10 cellular contexts compared by ENCODE assay signal in the genomic region with DNA sequence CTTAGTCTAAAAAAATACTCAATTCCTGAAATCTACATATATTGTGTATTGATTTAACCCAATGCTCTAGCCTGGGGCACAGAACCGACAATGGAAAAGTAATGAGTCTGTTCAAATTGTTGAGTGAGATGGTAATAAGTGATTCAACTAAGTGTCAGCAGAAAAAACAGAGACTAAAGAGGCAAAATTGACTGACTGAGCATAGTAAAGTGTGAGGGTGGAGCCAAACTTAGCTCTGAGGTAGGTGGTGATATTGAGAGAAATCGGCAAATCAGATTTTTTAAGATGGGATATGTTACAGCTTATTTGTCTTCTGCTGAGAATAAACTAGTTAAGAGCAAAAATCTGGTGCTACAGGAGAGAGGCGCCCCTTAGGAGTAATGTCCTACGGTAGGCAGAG.
"Had no signal": no experiment of that assay in that cellular context is flagged by ENCODE, and none has a peak within 500 bp of the region (broad histone marks: within the 10 kb centered on the region; RNA-seq: fewer than 3 reads in every experiment).

No MANE protein-coding gene starts in this region.

- H3K27ac Mint-ChIP-seq: GM23338, H9, HFFc6 had no signal

- FAIRE-seq: H1, H54 had no signal

- DNase-seq: GM23248, GOT3, H7, H9, HCEC 1CT, HFFc6 had no signal

- H3K4me3 Mint-ChIP-seq: GM23338, H9, HFFc6 had no signal

- H3K9me3 Mint-ChIP-seq: HFFc6 had no signal

- H3K4me1 Mint-ChIP-seq: GM23338, H9 had no signal

- H3K4me3 ChIP-seq: GM23248, GM23338, HAP-1 had no signal

- H3K36me3 ChIP-seq: HAP-1 had no signal
